ENCODE assay signal across 8 cellular contexts in genomic region chr13:52128714-52129700, GRCh38. TPM values are rescaled to one million over a fixed set of nuclear protein-coding genes. Genes with fewer than 3 reads are reported as not detected.
DNase-seq lines count a peak whose midpoint lies in the region; ATAC-seq and TF ChIP-seq lines count a peak whose summit lies in the region.

Gene NEK5 (minus strand): TSS chr13:52129073. CDS start chr13:52127482, 1,591 bp downstream.

- H3K27ac ChIP-seq in A673 (ENCODE audit: low read depth, low read length, poor library complexity, severe bottlenecking) = no peak within 1 kb of the TSS

- H3K9me3 ChIP-seq in A673 (ENCODE audit: low read depth, low read length, poor library complexity, severe bottlenecking) = no peaks in the 10 kb centered on the region

- in situ Hi-C loops in GM13977 (cut with MboI; ENCODE audit: low pct_unique_long_range_greater_than_20kb, low sequenced_read_pairs, unreplicated experiment) = loop anchor here (10.0 to 25.0 kb wide), 2 partner anchors 234 to 317 kb away; partner anchors contain the start of gene DHRS12

- intact Hi-C loops in A673 (cut with micrococcal nuclease; ENCODE audit: unreplicated experiment) = loop anchor here (5.0 to 10.0 kb wide), 2 partner anchors 312 to 984 kb away; no protein-coding TSS in a partner anchor
- intact Hi-C loops in activated CD8-positive, alpha-beta T cell treated with anti-CD3 and anti-CD28 coated beads for 36 hours (cut with micrococcal nuclease) = loop anchor here (5.0 kb wide), 3 partner anchors 127 to 312 kb away; no protein-coding TSS in a partner anchor

- H3K9me3 Mint-ChIP-seq in activated CD8-positive, alpha-beta T cell treated with anti-CD3 and anti-CD28 coated beads for 36 hours = no peaks in the 10 kb centered on the region
- no peaks in the 10 kb centered on the region for H3K9me3 Mint-ChIP-seq in effector memory CD8-positive, alpha-beta T cell
- no peaks in the 10 kb centered on the region for H3K9me3 Mint-ChIP-seq in memory B cell

- H3K27me3 ChIP-seq in A673 (replicated peaks; ENCODE audit: insufficient read depth, low read depth, low read length, poor library complexity) = no peaks in the 10 kb centered on the region

- POLR2A ChIA-PET in A673 (lab: Charles Lee; ENCODE audit: low non-redundant PET) = interaction anchor here (0.7 kb wide), 1 partner anchor 696 kb away, joined by 3 read pairs; no protein-coding TSS in a partner anchor
- POLR2A ChIA-PET in activated CD8-positive, alpha-beta T cell treated with anti-CD3 and anti-CD28 coated beads for 36 hours (lab: Charles Lee) = interaction anchor here (1.9 kb wide), 1 partner anchor 129 kb away, joined by 5 read pairs; no protein-coding TSS in a partner anchor

- H3K4me1 Mint-ChIP-seq in activated CD8-positive, alpha-beta T cell treated with anti-CD3 and anti-CD28 coated beads for 36 hours (ENCODE audit: low read depth) = peaks cover 15% of the 10 kb centered on the region
- H3K4me1 Mint-ChIP-seq in effector memory CD8-positive, alpha-beta T cell (ENCODE audit: low read depth in 2 of 2) = peaks cover 7 to 12% of the 10 kb centered on the region in 2 donors
- peaks cover 7% of the 10 kb centered on the region for H3K4me1 Mint-ChIP-seq in memory B cell

- H3K36me3 Mint-ChIP-seq in activated CD8-positive, alpha-beta T cell treated with anti-CD3 and anti-CD28 coated beads for 36 hours (ENCODE audit: low read depth) = no peaks in the 10 kb centered on the region
- peaks cover 7% of the 10 kb centered on the region for H3K36me3 Mint-ChIP-seq in effector memory CD8-positive, alpha-beta T cell (ENCODE audit: insufficient read depth)
- H3K36me3 Mint-ChIP-seq in memory B cell = peaks cover 27% of the 10 kb centered on the region

- ATAC-seq in HG02970 (IDR thresholded peaks at IDR 0.05; ENCODE audit: low FRiP score, unreplicated experiment) (peak; percentile 61), memory B cell (ENCODE audit: low read depth) (peak; percentile 63)
- ATAC-seq in activated CD8-positive, alpha-beta T cell treated with anti-CD3 and anti-CD28 coated beads for 36 hours = peak; percentile 84
- peak; percentile 79 for ATAC-seq in effector memory CD8-positive, alpha-beta T cell (replicated peaks)

- DNase-seq in A673 (ENCODE audit: low spot score) (peak; percentile 70), GM13977 (ENCODE audit: low spot score) (peak; percentile 72), NCI-H2227 treated with DMSO at 0.1 percent for 48 hours (lab: John Stamatoyannopoulos, UW) (peak; percentile 25), memory B cell (ENCODE audit: low spot score in 2 of 2) (peak; percentile 31 to 52)
- peak; percentile 59 for DNase-seq in activated CD8-positive, alpha-beta T cell treated with anti-CD3 and anti-CD28 coated beads for 36 hours
- DNase-seq in effector memory CD8-positive, alpha-beta T cell = peak; percentile 27 to 42 (median 38)
- peak; percentile 15 to 48 (median 39) for DNase-seq in stimulated activated CD4-positive, alpha-beta T cell treated with anti-CD3 and anti-CD28 coated beads, TNF-alpha, amount 100 ng/mL, for 48 hours (ENCODE audit: low read depth in 3 of 3)

- peak within 1 kb of the TSS; percentile 63 for H3K4me3 ChIP-seq in A673 (ENCODE audit: low read depth, low read length, poor library complexity, severe bottlenecking)

- H3K27me3 Mint-ChIP-seq in activated CD8-positive, alpha-beta T cell treated with anti-CD3 and anti-CD28 coated beads for 36 hours = peaks cover 17% of the 10 kb centered on the region
- H3K27me3 Mint-ChIP-seq in effector memory CD8-positive, alpha-beta T cell = peaks cover 12 to 15% of the 10 kb centered on the region in 2 donors
- peaks cover 12% of the 10 kb centered on the region for H3K27me3 Mint-ChIP-seq in memory B cell

- no peaks in the 10 kb centered on the region for H3K36me3 ChIP-seq in A673 (ENCODE audit: insufficient read depth, low read length, poor library complexity, severe bottlenecking)

- peak within 1 kb of the TSS; percentile 78 for H3K4me3 Mint-ChIP-seq in activated CD8-positive, alpha-beta T cell treated with anti-CD3 and anti-CD28 coated beads for 36 hours
- H3K4me3 Mint-ChIP-seq in effector memory CD8-positive, alpha-beta T cell = peak within 1 kb of the TSS; percentile 72 to 86
- peak within 1 kb of the TSS; percentile 76 for H3K4me3 Mint-ChIP-seq in memory B cell

- CTCF ChIA-PET in A673 (lab: Charles Lee) = interaction anchor here (0.6 to 0.9 kb wide), 2 partner anchors 65 to 137 kb away, joined by 3 read pairs; no protein-coding TSS in a partner anchor
- CTCF ChIA-PET in activated CD8-positive, alpha-beta T cell treated with anti-CD3 and anti-CD28 coated beads for 36 hours (lab: Charles Lee) = interaction anchor here (0.6 to 5.6 kb wide), 19 partner anchors 9 to 313 kb away, joined by 3 to 62 read pairs (median 4); partner anchors contain the start of genes ALG11 and ATP7B

- TF ChIP-seq CTCF in A673 (conservative IDR thresholded peaks at IDR 0.05; ENCODE audit: low read depth, low read length) (peak; percentile 83), GM13977 (IDR thresholded peaks at IDR 0.05; ENCODE audit: extremely low read depth, insufficient read depth, missing control alignments) (peak; percentile 74)
- TF ChIP-seq CTCF in activated CD8-positive, alpha-beta T cell treated with anti-CD3 and anti-CD28 coated beads for 36 hours (IDR thresholded peaks at IDR 0.05) = peak; percentile 69

- no TSS peak for BruUV-seq in A673 (replicated peaks; lab: Mats Ljungman, UMichigan)

- H3K4me1 ChIP-seq in A673 (ENCODE audit: insufficient read depth, low read length, poor library complexity, severe bottlenecking) = peaks cover 3% of the 10 kb centered on the region

- H3K27ac Mint-ChIP-seq in activated CD8-positive, alpha-beta T cell treated with anti-CD3 and anti-CD28 coated beads for 36 hours = no peak within 1 kb of the TSS
- no peak within 1 kb of the TSS for H3K27ac Mint-ChIP-seq in effector memory CD8-positive, alpha-beta T cell
- no peak within 1 kb of the TSS for H3K27ac Mint-ChIP-seq in memory B cell

RNA-seq across cellular contexts. Expression of gene NEK5, which starts in this region (rescaled TPM):
- 0.13 TPM in 1 of 2 replicates, not detected in the other for total RNA-seq in A673 (2021)
- under 1 TPM; 0.11 to 0.16 TPM for total RNA-seq in activated CD8-positive, alpha-beta T cell treated with anti-CD3 and anti-CD28 coated beads for 36 hours

Comparison
In these comparisons a context has a peak if more than half of its experiments do, and no peak if none do; other contexts are left out.
1. Peak in DNase-seq and H3K4me3 ChIP-seq in A673; RNA of the gene not detected or under 1 TPM.
2. Peak in DNase-seq and ATAC-seq in activated CD8-positive, alpha-beta T cell treated with anti-CD3 and anti-CD28 coated beads for 36 hours; RNA of the gene not detected or under 1 TPM.